23 cellular contexts compared by ENCODE assay signal in genomic region chr1:231134624-231135023, GRCh38. TPM values are rescaled to one million over a fixed set of nuclear protein-coding genes. Genes with fewer than 3 reads are reported as not detected.
"Had no signal": no experiment of that assay in that cellular context is flagged by ENCODE, and none has a peak within 500 bp of the region (broad histone marks: within the 10 kb centered on the region; RNA-seq: fewer than 3 reads in every experiment).

No MANE protein-coding gene starts in this region.

- H3K27me3 Mint-ChIP-seq: activated CD4-positive, alpha-beta memory T cell treated with anti-CD3 and anti-CD28 coated beads for 36 hours; type B pancreatic cell had no signal

- DNase-seq: activated CD4-positive, alpha-beta memory T cell treated with anti-CD3 and anti-CD28 coated beads for 36 hours; activated CD4-positive, alpha-beta T cell treated with anti-CD3 and anti-CD28 coated beads for 4 hours; activated gamma-delta T cell treated with Interleukin-2 at 50 U/mL for 16 hours; activated T-cell treated with anti-CD3 and anti-CD28 coated beads for 4 hours; adrenal gland; colonic mucosa; endodermal cell; erythroblast; gastrocnemius medialis; heart left ventricle; mesenchymal stem cell; mucosa of descending colon; naive B cell; stimulated activated CD4-positive, alpha-beta T cell treated with anti-CD3 and anti-CD28 coated beads, Interleukin-4, amount 100 ng/mL, for 24 hours; testis had no signal

- H3K4me3 Mint-ChIP-seq: activated CD4-positive, alpha-beta memory T cell treated with anti-CD3 and anti-CD28 coated beads for 36 hours; activated T-helper 1 cell treated with anti-CD3 and anti-CD28 coated beads, Interleukin-12 subunit alpha, Interleukin-12 subunit beta, Interleukin-2, Interleukin-4 antibody, amounts not matched to agents 30 ng/mL and 10 ng/mL and 1 ng/mL, durations not matched to agents 14 hours and 24 hours and 36 hours; endodermal cell; naive B cell; stimulated activated effector memory CD8-positive, alpha-beta T cell treated with anti-CD3 and anti-CD28 coated beads, Interleukin-12 subunit alpha, Interleukin-12 subunit beta, amount 100 ng/mL, for 72 hours; T-helper 2 cell treated with Interferon-gamma antibody and Interleukin-4, amounts not matched to agents 5 μg/mL and 100 μg/mL, for 36 hours; type B pancreatic cell; WTC11 had no signal

- H3K4me1 Mint-ChIP-seq: endodermal cell; naive B cell; stimulated activated effector memory CD8-positive, alpha-beta T cell treated with anti-CD3 and anti-CD28 coated beads, Interleukin-12 subunit alpha, Interleukin-12 subunit beta, amount 100 ng/mL, for 72 hours; WTC11 had no signal

- H3K4me3 ChIP-seq: adrenal gland, colonic mucosa, gastrocnemius medialis, heart left ventricle, mucosa of descending colon, testis had no signal

- H3K27ac ChIP-seq: adrenal gland, colonic mucosa, gastrocnemius medialis, heart left ventricle, testis had no signal

- H3K27ac Mint-ChIP-seq: activated CD4-positive, alpha-beta memory T cell treated with anti-CD3 and anti-CD28 coated beads for 36 hours; activated naive CD4-positive, alpha-beta T cell treated with anti-CD3 and anti-CD28 coated beads, Interleukin-2, amount 50 U/mL, for 72 hours; activated T-helper 1 cell treated with anti-CD3 and anti-CD28 coated beads, Interleukin-12 subunit alpha, Interleukin-12 subunit beta, Interleukin-2, Interleukin-4 antibody, amounts not matched to agents 30 ng/mL and 10 ng/mL and 1 ng/mL, durations not matched to agents 14 hours and 24 hours and 36 hours; endodermal cell; stimulated activated effector memory CD8-positive, alpha-beta T cell treated with anti-CD3 and anti-CD28 coated beads, Interleukin-12 subunit alpha, Interleukin-12 subunit beta, amount 100 ng/mL, for 72 hours; T-helper 2 cell treated with Interferon-gamma antibody and Interleukin-4, amounts not matched to agents 5 μg/mL and 100 μg/mL, for 36 hours; type B pancreatic cell; WTC11 had no signal

- H3K9me3 Mint-ChIP-seq: activated CD4-positive, alpha-beta memory T cell treated with anti-CD3 and anti-CD28 coated beads for 36 hours; activated naive CD4-positive, alpha-beta T cell treated with anti-CD3 and anti-CD28 coated beads, Interleukin-2, amount 50 U/mL, for 72 hours; activated T-helper 1 cell treated with anti-CD3 and anti-CD28 coated beads, Interleukin-12 subunit alpha, Interleukin-12 subunit beta, Interleukin-2, Interleukin-4 antibody, amounts not matched to agents 30 ng/mL and 10 ng/mL and 1 ng/mL, durations not matched to agents 14 hours and 24 hours and 36 hours; stimulated activated effector memory CD8-positive, alpha-beta T cell treated with anti-CD3 and anti-CD28 coated beads, Interleukin-12 subunit alpha, Interleukin-12 subunit beta, amount 100 ng/mL, for 72 hours; T-helper 2 cell treated with Interferon-gamma antibody and Interleukin-4, amounts not matched to agents 5 μg/mL and 100 μg/mL, for 36 hours; type B pancreatic cell had no signal

- H3K27me3 ChIP-seq: adrenal gland, colonic mucosa, gastrocnemius medialis, heart left ventricle, testis had no signal

- H3K36me3 Mint-ChIP-seq: activated CD4-positive, alpha-beta memory T cell treated with anti-CD3 and anti-CD28 coated beads for 36 hours; activated naive CD4-positive, alpha-beta T cell treated with anti-CD3 and anti-CD28 coated beads, Interleukin-2, amount 50 U/mL, for 72 hours; naive B cell; stimulated activated effector memory CD8-positive, alpha-beta T cell treated with anti-CD3 and anti-CD28 coated beads, Interleukin-12 subunit alpha, Interleukin-12 subunit beta, amount 100 ng/mL, for 72 hours; type B pancreatic cell had no signal

- ATAC-seq: activated naive CD4-positive, alpha-beta T cell treated with anti-CD3 and anti-CD28 coated beads, Interleukin-2, amount 50 U/mL, for 72 hours; gastrocnemius medialis; heart left ventricle; mucosa of descending colon; sciatic nerve; stimulated activated effector memory CD8-positive, alpha-beta T cell treated with anti-CD3 and anti-CD28 coated beads, Interleukin-12 subunit alpha, Interleukin-12 subunit beta, amount 100 ng/mL, for 72 hours; WTC11 had no signal

- H3K36me3 ChIP-seq: adrenal gland, colonic mucosa, gastrocnemius medialis, heart left ventricle had no signal

- H3K4me1 ChIP-seq: adrenal gland, colonic mucosa, testis had no signal

- H3K9me3 ChIP-seq: adrenal gland, colonic mucosa, gastrocnemius medialis, heart left ventricle, mucosa of descending colon, testis had no signal

RNA-seq across cellular contexts. Expression of gene TRIM67, which starts 27.2 kb away (rescaled TPM):
- total RNA-seq: activated CD4-positive, alpha-beta memory T cell treated with anti-CD3 and anti-CD28 coated beads for 36 hours; activated T-helper 1 cell treated with anti-CD3 and anti-CD28 coated beads, Interleukin-12 subunit alpha, Interleukin-12 subunit beta, Interleukin-2, Interleukin-4 antibody, amounts not matched to agents 30 ng/mL and 10 ng/mL and 1 ng/mL, durations not matched to agents 14 hours and 24 hours and 36 hours; gastrocnemius medialis; WTC11 had no signal
- polyA plus RNA-seq: heart left ventricle, liver had no signal
